Comparison of ENCODE assay signal across 18 cellular contexts in the genomic region with DNA sequence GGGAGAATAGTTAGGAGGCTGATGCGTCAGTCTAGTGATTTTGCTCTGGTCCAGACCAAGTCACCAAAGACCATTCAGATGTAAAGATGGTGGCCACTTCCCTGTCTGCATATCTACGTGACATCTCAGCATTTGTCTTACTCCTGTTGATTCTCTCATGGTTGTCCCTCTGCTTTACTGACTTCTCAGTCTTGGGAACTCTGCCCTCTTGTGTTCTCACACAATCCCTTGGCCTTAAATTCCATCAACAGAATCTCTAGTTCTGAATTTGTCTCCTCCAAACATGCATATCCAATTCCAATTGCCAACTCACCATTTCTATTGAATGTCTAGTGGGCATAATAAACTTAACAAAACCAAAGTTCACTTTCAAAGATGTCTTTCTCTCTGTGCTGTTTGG.
A peak's percentile ranks its signal among the peaks of the same experiment; 100 is the strongest.
DNase-seq lines count a peak whose midpoint lies in the region; ATAC-seq and TF ChIP-seq lines count a peak whose summit lies in the region.
"Had no signal": no experiment of that assay in that cellular context is flagged by ENCODE, and none has a peak within 500 bp of the region (broad histone marks: within the 10 kb centered on the region; RNA-seq: fewer than 3 reads in every experiment).

No MANE protein-coding gene starts in this region.

- intact Hi-C loops in Right ventricle myocardium inferior (cut with DNase I) (loop anchor here (10.0 kb wide), 1 partner anchor 146 kb away; no protein-coding TSS in a partner anchor), stomach (cut with DNase I; ENCODE audit: low total_unique reads) (no loop called here)

- H3K9me3 ChIP-seq in cardiac muscle cell (ENCODE audit: low read depth) (no peaks in the 10 kb centered on the region), gastroesophageal sphincter (no peaks in the 10 kb centered on the region), stomach (no peaks in the 10 kb centered on the region)
- H3K9me3 ChIP-seq: heart right ventricle had no signal

- no peaks in the 10 kb centered on the region for H3K36me3 Mint-ChIP-seq in nephron progenitor cell (ENCODE audit: low read depth)
- H3K36me3 Mint-ChIP-seq: activated naive CD8-positive, alpha-beta T cell treated with anti-CD3 and anti-CD28 coated beads, Interleukin-2, amount 10 ng/mL, durations not matched to agents 7 days and 5 days; mesothelial cell of epicardium had no signal

- H3K4me1 ChIP-seq in cardiac muscle cell (ENCODE audit: low read depth) (no peaks in the 10 kb centered on the region), gastroesophageal sphincter (no peaks in the 10 kb centered on the region), stomach (no peaks in the 10 kb centered on the region)
- H3K4me1 ChIP-seq: heart right ventricle had no signal

- ATAC-seq in Right ventricle myocardium inferior: no peak
- no peak for ATAC-seq in GM21723 (IDR thresholded peaks at IDR 0.05; ENCODE audit: unreplicated experiment)
- no peak for ATAC-seq in gastroesophageal sphincter
- ATAC-seq: activated CD8-positive, alpha-beta T cell treated with anti-CD3 and anti-CD28 coated beads, Interleukin-2, amount 10 ng/mL, durations not matched to agents 7 days and 5 days; heart right ventricle had no signal

- H3K36me3 ChIP-seq in cardiac muscle cell (no peaks in the 10 kb centered on the region), gastroesophageal sphincter (no peaks in the 10 kb centered on the region), stomach (no peaks in the 10 kb centered on the region)
- H3K36me3 ChIP-seq: heart right ventricle had no signal

- H3K27ac ChIP-seq in cardiac muscle cell (no peak overlapping the region), gastroesophageal sphincter (no peak overlapping the region), stomach (no peak overlapping the region)
- H3K27ac ChIP-seq: heart right ventricle had no signal

- peaks cover 5% of the 10 kb centered on the region for H3K27me3 Mint-ChIP-seq in nephron progenitor cell (ENCODE audit: low read depth, poor library complexity)
- H3K27me3 Mint-ChIP-seq: progenitor cell of endocrine pancreas had no signal

- no peak overlapping the region for H3K27ac Mint-ChIP-seq in nephron progenitor cell
- H3K27ac Mint-ChIP-seq: activated CD8-positive, alpha-beta T cell treated with anti-CD3 and anti-CD28 coated beads, Interleukin-2, amount 10 ng/mL, durations not matched to agents 7 days and 5 days; activated naive CD8-positive, alpha-beta T cell treated with anti-CD3 and anti-CD28 coated beads, Interleukin-2, amount 10 ng/mL, durations not matched to agents 7 days and 5 days; mesothelial cell of epicardium; progenitor cell of endocrine pancreas; T-helper 1 cell treated with Interleukin-12 subunit alpha and Interleukin-12 subunit beta and Interleukin-4 antibody, amounts not matched to agents 30 μg/mL and 1 μg/mL, for 36 hours had no signal

- 70 to 72% methylated on average over 2 of the region's 2 CpGs for WGBS in gastroesophageal sphincter (ENCODE audit: low coverage in 1 of 2), 2 donors
- WGBS in stomach, 5 donors: 64 to 78% (median 70%) methylated on average over 2 of the region's 2 CpGs

- DNase-seq in cardiac muscle cell (ENCODE audit: low read depth in 1 of 2, low spot score in 1 of 2) (peak; percentile 15 to 30), Right ventricle myocardium inferior (ENCODE audit: missing footprints) (no peak), NCI-H446 treated with DMSO at 0.1 percent for 48 hours (lab: John Stamatoyannopoulos, UW) (peak; percentile 42), fibroblast of mammary gland (ENCODE audit: low read depth) (peak; percentile 11), nephron progenitor cell (no peak), stomach (no peak)
- DNase-seq: activated CD8-positive, alpha-beta T cell treated with anti-CD3 and anti-CD28 coated beads, Interleukin-2, amount 10 ng/mL, durations not matched to agents 7 days and 5 days; activated naive CD8-positive, alpha-beta T cell treated with anti-CD3 and anti-CD28 coated beads, Interleukin-2, amount 10 ng/mL, durations not matched to agents 7 days and 5 days; AML-193; heart right ventricle; MM.1S; NK-92 treated with Interleukin-12 subunit alpha and Interleukin-12 subunit beta, amount 100 ng/mL, for 24 hours; stimulated activated CD4-positive, alpha-beta T cell treated with anti-CD3 and anti-CD28 coated beads, Interleukin-2, amount 100 ng/mL, for 48 hours had no signal

- H3K4me1 Mint-ChIP-seq in nephron progenitor cell: no peaks in the 10 kb centered on the region
- H3K4me1 Mint-ChIP-seq: activated naive CD8-positive, alpha-beta T cell treated with anti-CD3 and anti-CD28 coated beads, Interleukin-2, amount 10 ng/mL, durations not matched to agents 7 days and 5 days; mesothelial cell of epicardium had no signal

- TF ChIP-seq EP300 in gastroesophageal sphincter (IDR thresholded peaks at IDR 0.05) (no peak), stomach (IDR thresholded peaks at IDR 0.05) (no peak)

- no peaks in the 10 kb centered on the region for H3K9me3 Mint-ChIP-seq in nephron progenitor cell
- H3K9me3 Mint-ChIP-seq: activated naive CD8-positive, alpha-beta T cell treated with anti-CD3 and anti-CD28 coated beads, Interleukin-2, amount 10 ng/mL, durations not matched to agents 7 days and 5 days; mesothelial cell of epicardium; T-helper 1 cell treated with Interleukin-12 subunit alpha and Interleukin-12 subunit beta and Interleukin-4 antibody, amounts not matched to agents 30 μg/mL and 1 μg/mL, for 36 hours had no signal

- H3K4me3 ChIP-seq in cardiac muscle cell: no peak overlapping the region
- no peak overlapping the region for H3K4me3 ChIP-seq in fibroblast of mammary gland (ENCODE audit: control insufficient read depth, low read depth, low read length)
- no peak overlapping the region for H3K4me3 ChIP-seq in gastroesophageal sphincter
- H3K4me3 ChIP-seq in stomach: no peak overlapping the region
- H3K4me3 ChIP-seq: heart right ventricle had no signal

- TF ChIP-seq POLR2A in gastroesophageal sphincter (IDR thresholded peaks at IDR 0.05) (no peak), stomach (IDR thresholded peaks at IDR 0.05) (no peak)

- TF ChIP-seq CTCF in cardiac muscle cell (IDR thresholded peaks at IDR 0.05; ENCODE audit: low read depth, low read length) (peak; percentile 40), fibroblast of mammary gland (conservative IDR thresholded peaks at IDR 0.05; ENCODE audit: control insufficient read depth, insufficient read depth, low read depth, low read length) (peak; percentile 25), nephron progenitor cell (IDR thresholded peaks at IDR 0.05) (no peak), gastroesophageal sphincter (IDR thresholded peaks at IDR 0.05) (no peak), stomach (IDR thresholded peaks at IDR 0.05) (no peak)

- H3K27me3 ChIP-seq in cardiac muscle cell: no peaks in the 10 kb centered on the region
- no peaks in the 10 kb centered on the region for H3K27me3 ChIP-seq in gastroesophageal sphincter
- H3K27me3 ChIP-seq in stomach: no peaks in the 10 kb centered on the region
- H3K27me3 ChIP-seq: heart right ventricle had no signal

- no peak overlapping the region for H3K4me3 Mint-ChIP-seq in nephron progenitor cell
- H3K4me3 Mint-ChIP-seq: activated CD8-positive, alpha-beta T cell treated with anti-CD3 and anti-CD28 coated beads, Interleukin-2, amount 10 ng/mL, durations not matched to agents 7 days and 5 days; activated naive CD8-positive, alpha-beta T cell treated with anti-CD3 and anti-CD28 coated beads, Interleukin-2, amount 10 ng/mL, durations not matched to agents 7 days and 5 days; mesothelial cell of epicardium; T-helper 1 cell treated with Interleukin-12 subunit alpha and Interleukin-12 subunit beta and Interleukin-4 antibody, amounts not matched to agents 30 μg/mL and 1 μg/mL, for 36 hours had no signal

Comparison
In these comparisons a context has a peak if more than half of its experiments do, and no peak if none do; other contexts are left out.
1. DNase-seq: peak in cardiac muscle cell (2 of 2), NCI-H446 treated with DMSO at 0.1 percent for 48 hours (single experiment) and fibroblast of mammary gland (single experiment); none in Right ventricle myocardium inferior (single experiment), nephron progenitor cell (single experiment) and stomach (single experiment).
2. CTCF ChIP-seq: peak in cardiac muscle cell (single experiment) and fibroblast of mammary gland (single experiment); none in nephron progenitor cell (single experiment), gastroesophageal sphincter (0 of 4) and stomach (0 of 7).